Comparison of ENCODE assay signal across 20 cellular contexts in genomic region chr3:31696009-31696297, GRCh38.
DNase-seq lines count a peak whose midpoint lies in the region; ATAC-seq and TF ChIP-seq lines count a peak whose summit lies in the region.
"Had no signal": no experiment of that assay in that cellular context is flagged by ENCODE, and none has a peak within 500 bp of the region (broad histone marks: within the 10 kb centered on the region; RNA-seq: fewer than 3 reads in every experiment).

No MANE protein-coding gene starts in this region.

- peak; percentile 9 for ATAC-seq in stimulated activated naive CD8-positive, alpha-beta T cell treated with anti-CD3 and anti-CD28 coated beads, Interleukin-15, amount 100 ng/mL, for 72 hours
- ATAC-seq in stimulated activated naive CD8-positive, alpha-beta T cell treated with anti-CD3 and anti-CD28 coated beads, Interleukin-15, Interleukin-2, amounts not matched to agents 100 U/mL and 50 U/mL, for 24 hours, result no peak
- ATAC-seq in HG02885 (IDR thresholded peaks at IDR 0.05; ENCODE audit: poor library complexity, unreplicated experiment), result no peak

- no peak overlapping the region for H3K9ac ChIP-seq in endodermal cell (ENCODE audit: extremely low read depth, low read length, poor library complexity, severe bottlenecking)
- H3K9ac ChIP-seq: BLaER1 treated with 17β-estradiol and CSF1 and Interleukin-3, amounts not matched to agents 10 nM and 100 nM; GM23248 had no signal

- H3K9me3 ChIP-seq in endodermal cell (ENCODE audit: control insufficient read depth, low read length), result no peaks in the 10 kb centered on the region
- H3K9me3 ChIP-seq: A549; BE2C; BLaER1 treated with 17β-estradiol and CSF1 and Interleukin-3, amounts not matched to agents 10 nM and 100 nM had no signal

- H3K36me3 Mint-ChIP-seq in endodermal cell (ENCODE audit: low read depth), result peaks cover 9% of the 10 kb centered on the region
- H3K36me3 Mint-ChIP-seq: CD14-positive monocyte had no signal

- no peaks in the 10 kb centered on the region for H3K9me3 Mint-ChIP-seq in stimulated activated naive CD8-positive, alpha-beta T cell treated with anti-CD3 and anti-CD28 coated beads, Interleukin-15, amount 100 ng/mL, for 72 hours
- H3K9me3 Mint-ChIP-seq in endodermal cell, result peaks cover 3% of the 10 kb centered on the region
- H3K9me3 Mint-ChIP-seq: CD14-positive monocyte; CD4-positive, alpha-beta T cell; CD8-positive, alpha-beta memory T cell had no signal

- no peak overlapping the region for H3K4me3 Mint-ChIP-seq in stimulated activated naive CD8-positive, alpha-beta T cell treated with anti-CD3 and anti-CD28 coated beads, Interleukin-15, amount 100 ng/mL, for 72 hours
- H3K4me3 Mint-ChIP-seq in endodermal cell, result no peak overlapping the region
- H3K4me3 Mint-ChIP-seq: CD14-positive monocyte; CD4-positive, alpha-beta T cell; CD8-positive, alpha-beta memory T cell had no signal

- H3K27me3 ChIP-seq in endodermal cell (ENCODE audit: control insufficient read depth, insufficient read depth, low read length, poor library complexity, severe bottlenecking), result no peaks in the 10 kb centered on the region
- H3K27me3 ChIP-seq: BE2C; BLaER1 treated with 17β-estradiol and CSF1 and Interleukin-3, amounts not matched to agents 10 nM and 100 nM had no signal

- DNase-seq in stimulated activated naive CD8-positive, alpha-beta T cell treated with anti-CD3 and anti-CD28 coated beads, Interleukin-15, amount 100 ng/mL, for 72 hours, result no peak
- no peak for DNase-seq in stimulated activated naive CD8-positive, alpha-beta T cell treated with anti-CD3 and anti-CD28 coated beads, Interleukin-15, Interleukin-2, amounts not matched to agents 100 U/mL and 50 U/mL, for 24 hours
- peak; percentile 17 for DNase-seq in Jurkat, Clone E6-1 (ENCODE audit: low read depth, low spot score)
- DNase-seq in endodermal cell, result peak; percentile 59
- DNase-seq in NCI-H446 (lab: John Stamatoyannopoulos, UW), result no peak
- DNase-seq in glomerular visceral epithelial cell (ENCODE audit: extremely low spot score), result no peak
- DNase-seq: 8988T, ACHN, BE2C, DMS 273 treated with DMSO at 0.1 percent for 48 hours, DMS79, H7, HCEC 1CT had no signal

- H3K4me1 ChIP-seq in endodermal cell (ENCODE audit: control insufficient read depth, insufficient read depth, low read length), result no peaks in the 10 kb centered on the region
- H3K4me1 ChIP-seq: BE2C had no signal

- no peaks in the 10 kb centered on the region for H3K36me3 ChIP-seq in endodermal cell (ENCODE audit: control insufficient read depth, insufficient read depth, low read length)
- H3K36me3 ChIP-seq: BE2C; BLaER1 treated with 17β-estradiol and CSF1 and Interleukin-3, amounts not matched to agents 10 nM and 100 nM had no signal

- no peak overlapping the region for H3K27ac ChIP-seq in endodermal cell (ENCODE audit: low read depth, low read length)
- H3K27ac ChIP-seq: A549; BLaER1 treated with 17β-estradiol and CSF1 and Interleukin-3, amounts not matched to agents 10 nM and 100 nM; GM23248 had no signal

- H3K27me3 Mint-ChIP-seq in stimulated activated naive CD8-positive, alpha-beta T cell treated with anti-CD3 and anti-CD28 coated beads, Interleukin-15, amount 100 ng/mL, for 72 hours, result no peaks in the 10 kb centered on the region
- H3K27me3 Mint-ChIP-seq in endodermal cell (ENCODE audit: insufficient read depth), result no peaks in the 10 kb centered on the region

- no peak overlapping the region for H3K27ac Mint-ChIP-seq in stimulated activated naive CD8-positive, alpha-beta T cell treated with anti-CD3 and anti-CD28 coated beads, Interleukin-15, amount 100 ng/mL, for 72 hours
- H3K27ac Mint-ChIP-seq in endodermal cell, result no peak overlapping the region
- H3K27ac Mint-ChIP-seq: CD14-positive monocyte; CD4-positive, alpha-beta T cell; CD8-positive, alpha-beta memory T cell had no signal

- TF ChIP-seq CTCF in endodermal cell (conservative IDR thresholded peaks at IDR 0.05), result no peak

- H3K4me3 ChIP-seq in Jurkat, Clone E6-1 (ENCODE audit: low read length), result no peak overlapping the region
- no peak overlapping the region for H3K4me3 ChIP-seq in endodermal cell (ENCODE audit: low read length)
- H3K4me3 ChIP-seq: A549; BLaER1 treated with 17β-estradiol and CSF1 and Interleukin-3, amounts not matched to agents 10 nM and 100 nM; GM23248 had no signal

- H3K4me1 Mint-ChIP-seq in stimulated activated naive CD8-positive, alpha-beta T cell treated with anti-CD3 and anti-CD28 coated beads, Interleukin-15, amount 100 ng/mL, for 72 hours, result no peaks in the 10 kb centered on the region
- H3K4me1 Mint-ChIP-seq in endodermal cell, result peaks cover 4% of the 10 kb centered on the region
- H3K4me1 Mint-ChIP-seq: CD14-positive monocyte; CD8-positive, alpha-beta memory T cell had no signal

Comparison
In these comparisons a context has a peak if more than half of its experiments do, and no peak if none do; other contexts are left out.
1. DNase-seq: peak in Jurkat, Clone E6-1 (single experiment) and endodermal cell (single experiment); none in stimulated activated naive CD8-positive, alpha-beta T cell treated with anti-CD3 and anti-CD28 coated beads, Interleukin-15, amount 100 ng/mL, for 72 hours (0 of 2), stimulated activated naive CD8-positive, alpha-beta T cell treated with anti-CD3 and anti-CD28 coated beads, Interleukin-15, Interleukin-2, amounts not matched to agents 100 U/mL and 50 U/mL, for 24 hours (single experiment), NCI-H446 (0 of 2) and glomerular visceral epithelial cell (single experiment).